Comparison of ENCODE assay signal across 1 cellular context in the genomic region with DNA sequence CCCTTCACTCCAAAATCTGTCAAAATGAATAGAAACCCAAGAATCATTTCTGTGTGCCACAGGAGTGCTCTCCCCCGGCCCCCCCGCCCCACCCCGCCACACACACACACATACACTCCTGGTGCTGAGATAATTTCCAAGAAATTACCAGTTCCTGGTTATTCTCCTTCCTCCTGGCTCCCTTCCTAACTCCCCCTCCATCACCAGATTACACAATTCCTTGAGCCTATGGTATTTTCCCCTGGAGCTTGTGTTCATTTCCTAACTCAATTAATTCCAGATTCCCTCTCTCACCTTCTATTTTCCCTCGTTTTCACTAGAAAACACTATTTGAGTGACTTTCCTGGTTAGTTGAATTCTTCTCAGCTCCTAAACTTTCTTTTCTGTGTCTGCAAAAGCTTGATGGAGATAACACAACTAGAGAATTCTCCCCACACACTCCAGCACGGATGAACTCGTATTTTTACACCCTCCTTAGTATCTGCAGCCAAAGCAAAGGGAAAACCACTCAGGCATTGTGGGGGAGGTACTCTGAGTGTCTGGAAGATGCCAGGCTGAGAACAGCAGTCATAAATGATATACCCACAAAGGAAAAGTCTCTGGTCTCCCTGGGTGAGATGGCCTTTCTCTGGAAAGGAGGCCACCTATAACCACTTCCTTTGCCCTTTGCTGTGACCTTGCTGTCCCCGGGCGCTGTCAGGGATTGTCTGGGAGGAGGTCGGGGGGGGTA.
TF ChIP-seq lines count a peak whose summit lies in the region.

No MANE protein-coding gene starts in this region.

TF ChIP-seq in H1, 55 proteins besides CTCF, POLR2A, EP300 and RAD21 (continued from another document):
- no peak for TF ChIP-seq SP1 (IDR thresholded peaks at IDR 0.05; ENCODE audit: low read depth, low read length)
